7 cellular contexts compared by ENCODE assay signal in genomic region chr22:31085493-31085824, GRCh38. TPM values are rescaled to one million over a fixed set of nuclear protein-coding genes. Genes with fewer than 3 reads are reported as not detected.
DNase-seq lines count a peak whose midpoint lies in the region; TF ChIP-seq lines count a peak whose summit lies in the region.

No MANE protein-coding gene starts in this region.

- no peaks in the 10 kb centered on the region for H3K9me3 ChIP-seq in adrenal gland (replicated peaks in 1 of 3)
- H3K9me3 ChIP-seq in iPS-18a (ENCODE audit: control insufficient read depth, low read depth, low read length): no peaks in the 10 kb centered on the region
- H3K9me3 ChIP-seq in smooth muscle cell (replicated peaks; ENCODE audit: low read depth): no peaks in the 10 kb centered on the region

- H3F3A ChIP-seq in smooth muscle cell (ENCODE audit: low read depth): peaks cover 17% of the 10 kb centered on the region

- H2AFZ ChIP-seq in smooth muscle cell (ENCODE audit: low read depth): no peak overlapping the region

- H3K27me3 ChIP-seq in adrenal gland (no peaks in the 10 kb centered on the region), iPS-18a (ENCODE audit: control insufficient read depth, insufficient read depth, low read length) (peaks cover 11% of the 10 kb centered on the region), smooth muscle cell (ENCODE audit: low read depth) (no peaks in the 10 kb centered on the region)

- DNase-seq in HuH-7.5 (ENCODE audit: low spot score): peak; percentile 31
- DNase-seq in adrenal gland: peak in 2 of 7 donors; percentile 40 to 70
- DNase-seq in smooth muscle cell (lab: John Stamatoyannopoulos, UW; ENCODE audit: unreplicated experiment): no peak
- DNase-seq in D341Med (ENCODE audit: low spot score): no peak
- DNase-seq in SKM-1 (lab: John Stamatoyannopoulos, UW; ENCODE audit: unreplicated experiment): no peak
- no peak for DNase-seq in activated CD4-positive, alpha-beta T cell treated with anti-CD3 and anti-CD28 coated beads, Interleukin-2, amount 50 U/mL, for 4 hours

- peaks cover 0 to 26% of the 10 kb centered on the region in 2 donors for H3K36me3 ChIP-seq in adrenal gland (replicated peaks in 1 of 2)
- no peaks in the 10 kb centered on the region for H3K36me3 ChIP-seq in iPS-18a (ENCODE audit: control insufficient read depth, low read depth, low read length)
- no peaks in the 10 kb centered on the region for H3K36me3 ChIP-seq in smooth muscle cell (ENCODE audit: low read depth)

- H3K4me3 ChIP-seq in adrenal gland (peak overlapping the region in 2 of 4 donors; percentile 24 to 69), iPS-18a (ENCODE audit: low read length) (peak overlapping the region; percentile 74), smooth muscle cell (peak overlapping the region; percentile 73)

- 15 to 30% (median 23%) methylated on average over 9 to 13 of the region's 13 CpGs for WGBS in adrenal gland, 4 donors
- 17% methylated on average over 9 of the region's 13 CpGs for WGBS in smooth muscle cell (ENCODE audit: low lambda C conversion rate)

- TF ChIP-seq CTCF in adrenal gland (IDR thresholded peaks at IDR 0.05) (no peak), smooth muscle cell (IDR thresholded peaks at IDR 0.05; ENCODE audit: borderline replicate concordance, insufficient read depth, poor library complexity, severe bottlenecking) (no peak)

- peaks cover 68% of the 10 kb centered on the region for H4K20me1 ChIP-seq in smooth muscle cell (ENCODE audit: low read depth)

- H3K79me2 ChIP-seq in smooth muscle cell (ENCODE audit: low read depth): peaks cover 37% of the 10 kb centered on the region

- H3K27ac ChIP-seq in adrenal gland (peak overlapping the region; percentile 6 to 90 (median 72)), iPS-18a (ENCODE audit: low read length) (no peak overlapping the region), smooth muscle cell (ENCODE audit: low read depth) (peak overlapping the region; percentile 59)

- H3K9ac ChIP-seq in iPS-18a (ENCODE audit: low read length): peak overlapping the region; percentile 87
- H3K9ac ChIP-seq in smooth muscle cell (ENCODE audit: low read depth): peak overlapping the region; percentile 68

- H3K4me2 ChIP-seq in smooth muscle cell: peak overlapping the region; percentile 91

- no peak for TF ChIP-seq POLR2A in adrenal gland (IDR thresholded peaks at IDR 0.05)

- intact Hi-C loops in adrenal gland (cut with DNase I): loop anchor here (2.0 to 5.0 kb wide), 5 partner anchors 62 to 147 kb away; partner anchors contain the start of genes MORC2 (in 1 of the 2) and TUG1 (in 1 of the 2)

- H3K4me1 ChIP-seq in adrenal gland (replicated peaks in 1 of 2): peaks cover 0 to 30% of the 10 kb centered on the region in 2 donors
- H3K4me1 ChIP-seq in iPS-18a (ENCODE audit: control insufficient read depth, low read depth, low read length): peaks cover 23% of the 10 kb centered on the region
- peaks cover 28% of the 10 kb centered on the region for H3K4me1 ChIP-seq in smooth muscle cell (ENCODE audit: low read depth)

RNA-seq across cellular contexts. Expression of gene SMTN, which starts 4.3 kb away (rescaled TPM):
- total RNA-seq in adrenal gland (100 to 1,000 TPM in 4 of 8 donors, 10 to 100 TPM in 4; 22.7 to 115 (median 101) TPM), smooth muscle cell (46.2 and 58.6 TPM in 2 replicates)
- polyA plus RNA-seq in adrenal gland (100 to 1,000 TPM in 1 of 3 donors, 10 to 100 TPM in 1, 1 to 10 TPM in 1; 4.6 to 155 (median 58.6) TPM), smooth muscle cell (108 and 122 TPM in 2 replicates)

RNA-seq across cellular contexts. Expression of gene SELENOM, which starts 21.9 kb away (rescaled TPM):
- 100 to 1,000 TPM in 6 of 8 donors, 10 to 100 TPM in 2; 73.4 to 546 (median 161) TPM for total RNA-seq in adrenal gland
- polyA plus RNA-seq in adrenal gland: 100 to 1,000 TPM in 2 of 3 donors, 10 to 100 TPM in 1; 22.9 to 208 (median 134) TPM
- 450 and 487 TPM in 2 replicates for total RNA-seq in smooth muscle cell
- polyA plus RNA-seq in smooth muscle cell: 547 and 600 TPM in 2 replicates

RNA-seq across cellular contexts. Expression of gene INPP5J, which starts 37.3 kb away (rescaled TPM):
- 1 to 10 TPM in 7 of 8 donors, under 1 TPM in 1; 0.48 to 8.1 (median 2.5) TPM for total RNA-seq in adrenal gland
- polyA plus RNA-seq in adrenal gland: 1 to 10 TPM in 2 of 3 donors, under 1 TPM in 1; 0.48 to 5.8 (median 2.1) TPM
- total RNA-seq in smooth muscle cell: 1.2 TPM in 2 replicates
- 0.66 and 2.1 TPM in 2 replicates for polyA plus RNA-seq in smooth muscle cell

RNA-seq across cellular contexts. Expression of gene PLA2G3, which starts 54.8 kb away (rescaled TPM):
- total RNA-seq in adrenal gland (not detected), smooth muscle cell (0.04 and 0.09 TPM in 2 replicates)
- polyA plus RNA-seq in adrenal gland (under 1 TPM in 1 of 3 donors, not detected in 2; 0.09 TPM), smooth muscle cell (0.80 TPM in 1 of 2 replicates, not detected in the other)
